13 cellular contexts compared by ENCODE assay signal in genomic region chr16:28136751-28137434, GRCh38.
DNase-seq lines count a peak whose midpoint lies in the region; ATAC-seq, FAIRE-seq and TF ChIP-seq lines count a peak whose summit lies in the region.
"Had no signal": no experiment of that assay in that cellular context is flagged by ENCODE, and none has a peak within 500 bp of the region (broad histone marks: within the 10 kb centered on the region; RNA-seq: fewer than 3 reads in every experiment).

No MANE protein-coding gene starts in this region.

- H3K4me1 ChIP-seq in IMR-90 (ENCODE audit: control insufficient read depth, insufficient read depth, low read length), result no peaks in the 10 kb centered on the region

- H3K27ac Mint-ChIP-seq in activated naive CD4-positive, alpha-beta T cell treated with anti-CD3 and anti-CD28 coated beads, Interleukin-2, amount 50 U/mL, for 72 hours, result peak overlapping the region; percentile 76 to 90

- no peak for FAIRE-seq in GM12892 (lab: Jason Lieb, UNC)
- FAIRE-seq: GM18507 had no signal

- WGBS in IMR-90 (ENCODE audit: extremely low coverage in 2 of 2, insufficient read length in 1 of 2), 2 experiments, result 94% methylated on average over 2 of the region's 6 CpGs; no CpG with 5 or more reads in 1 of the 2 experiments

- peaks cover 22 to 43% of the 10 kb centered on the region in 2 donors for H3K36me3 Mint-ChIP-seq in activated naive CD4-positive, alpha-beta T cell treated with anti-CD3 and anti-CD28 coated beads, Interleukin-2, amount 50 U/mL, for 72 hours

- H3K56ac ChIP-seq in IMR-90 (ENCODE audit: extremely low read depth, insufficient read depth, low read length), result no peak overlapping the region

- H3K27ac ChIP-seq in IMR-90 (ENCODE audit: insufficient read depth, low read length), result no peak overlapping the region
- H3K27ac ChIP-seq: GM23248, ovary had no signal

- H2AK5ac ChIP-seq in IMR-90 (ENCODE audit: low read depth, low read length), result no peak overlapping the region

- H3K9me3 ChIP-seq in IMR-90 (ENCODE audit: control insufficient read depth, insufficient read depth, low read length), result no peaks in the 10 kb centered on the region
- H3K9me3 ChIP-seq: heart left ventricle, ovary had no signal

- no peaks in the 10 kb centered on the region for H3K9me3 Mint-ChIP-seq in activated naive CD4-positive, alpha-beta T cell treated with anti-CD3 and anti-CD28 coated beads, Interleukin-2, amount 50 U/mL, for 72 hours

- H3K79me1 ChIP-seq in IMR-90 (ENCODE audit: low read depth in 1 of 2, low read length in 2 of 2), result peaks cover 38 to 56% of the 10 kb centered on the region in 2 experiments

- no peak overlapping the region for H2BK20ac ChIP-seq in IMR-90 (ENCODE audit: low read depth, low read length)

- H2AK9ac ChIP-seq in IMR-90 (replicated peaks; ENCODE audit: low read depth, low read length, poor library complexity), result no peak overlapping the region

- H4K5ac ChIP-seq in IMR-90 (ENCODE audit: low read depth, low read length), result no peak overlapping the region

- no peak overlapping the region for H2BK15ac ChIP-seq in IMR-90 (ENCODE audit: low read depth, low read length)

- no peak for TF ChIP-seq RAD21 in IMR-90 (IDR thresholded peaks at IDR 0.05; ENCODE audit: low read length)

- no peak overlapping the region for H3K14ac ChIP-seq in IMR-90 (replicated peaks; ENCODE audit: low read depth, low read length)

- TF ChIP-seq CTCF in AG09309 (IDR thresholded peaks at IDR 0.05; ENCODE audit: control insufficient read depth, insufficient read depth, low read depth, low read length, missing control alignments) (peak; percentile 4), IMR-90 (conservative IDR thresholded peaks at IDR 0.05; ENCODE audit: low read depth, low read length) (no peak)

- DNase-seq in AG09309 (ENCODE audit: low read depth), result no peak
- DNase-seq in IMR-90, result no peak
- no peak for DNase-seq in activated naive CD4-positive, alpha-beta T cell treated with anti-CD3 and anti-CD28 coated beads, Interleukin-2, amount 50 U/mL, for 72 hours (ENCODE audit: low spot score in 2 of 2)
- DNase-seq in hippocampal formation (lab: John Stamatoyannopoulos, UW), result peak; percentile 19 to 35
- DNase-seq in SIG-M5 (lab: John Stamatoyannopoulos, UW), result no peak
- DNase-seq in GM12892 (ENCODE audit: insufficient read length), result no peak
- no peak for DNase-seq in ecto neural progenitor cell (ENCODE audit: low spot score)
- DNase-seq: GM23248, heart left ventricle, NCI-H2107, ovary had no signal

- no peak overlapping the region for H4K8ac ChIP-seq in IMR-90 (ENCODE audit: low read depth in 2 of 2, low read length in 2 of 2)

- no peak overlapping the region for H3K4me2 ChIP-seq in IMR-90 (ENCODE audit: low read depth, low read length)

- H3K9me1 ChIP-seq in IMR-90 (ENCODE audit: insufficient read depth, low read length), result peaks cover 16% of the 10 kb centered on the region

- intact Hi-C loops in IMR-90 (cut with micrococcal nuclease), result no loop called here

- no peak overlapping the region for H3K23ac ChIP-seq in IMR-90 (ENCODE audit: low read depth, low read length)

- no peak overlapping the region for H3K4ac ChIP-seq in IMR-90 (ENCODE audit: low read depth, low read length)

- CTCF ChIA-PET in IMR-90 (lab: Yijun Ruan, JAX), result interaction anchor here (0.6 kb wide), 1 partner anchor 8 kb away, joined by 3 read pairs; no protein-coding TSS in a partner anchor

- H3K9ac ChIP-seq in IMR-90 (ENCODE audit: low read depth, low read length), result no peak overlapping the region
- H3K9ac ChIP-seq: GM23248 had no signal

- dilution Hi-C loops in IMR-90 (cut with HindIII; ENCODE audit: low sequenced_read_pairs, unreplicated experiment), result no loop called here

- no peak overlapping the region for H4K91ac ChIP-seq in IMR-90 (ENCODE audit: insufficient read depth, low read depth, low read length)

- POLR2A ChIA-PET in IMR-90 (lab: Charles Lee; ENCODE audit: unreplicated experiment), result no interaction called here

- no peak overlapping the region for H2AFZ ChIP-seq in IMR-90 (replicated peaks; ENCODE audit: low read length, poor library complexity)
- H2AFZ ChIP-seq: GM23248 had no signal

- H3K4me3 ChIP-seq in AG09309 (ENCODE audit: control insufficient read depth, low read depth, low read length) (no peak overlapping the region), IMR-90 (ENCODE audit: insufficient read depth, low read depth, low read length) (no peak overlapping the region)
- H3K4me3 ChIP-seq: GM23248, heart left ventricle, ovary had no signal

- no peak; the same call in 1 of the 2 replicates for ATAC-seq in IMR-90 (ENCODE audit: low read depth)
- no peak for ATAC-seq in activated naive CD4-positive, alpha-beta T cell treated with anti-CD3 and anti-CD28 coated beads, Interleukin-2, amount 50 U/mL, for 72 hours
- ATAC-seq in GM21360 (IDR thresholded peaks at IDR 0.05; ENCODE audit: unreplicated experiment), result no peak
- ATAC-seq: heart left ventricle had no signal

- no TSS peak for BruUV-seq in IMR-90 (replicated peaks; lab: Mats Ljungman, UMichigan)

- peaks cover 46% of the 10 kb centered on the region for H3K36me3 ChIP-seq in IMR-90 (ENCODE audit: control insufficient read depth, insufficient read depth, low read length)
- H3K36me3 ChIP-seq: ovary had no signal

- no peaks in the 10 kb centered on the region for H3K27me3 ChIP-seq in IMR-90 (ENCODE audit: control insufficient read depth, insufficient read depth, low read length)
- H3K27me3 ChIP-seq: heart left ventricle, ovary had no signal

- in situ Hi-C loops in IMR-90 (cut with MboI; ENCODE audit: low sequenced_read_pairs), result no loop called here

- H3K18ac ChIP-seq in IMR-90 (ENCODE audit: low read depth, low read length), result no peak overlapping the region

- H2BK120ac ChIP-seq in IMR-90 (ENCODE audit: low read depth, low read length), result no peak overlapping the region

- TF ChIP-seq POLR2A in IMR-90 (IDR thresholded peaks at IDR 0.05; ENCODE audit: low read depth, low read length) (no peak), GM12892 (IDR thresholded peaks at IDR 0.05; ENCODE audit: low read depth, low read length) (no peak)

- H4K20me1 ChIP-seq in IMR-90 (ENCODE audit: insufficient read depth, low read length), result peaks cover 17% of the 10 kb centered on the region; the same call in 1 of the 2 replicates

- peak overlapping the region; percentile 30 for H2BK5ac ChIP-seq in IMR-90 (ENCODE audit: low read depth, low read length, poor library complexity, severe bottlenecking)

TF ChIP-seq in IMR-90, 13 proteins besides CTCF, POLR2A, EP300 and RAD21:
- TF ChIP-seq BHLHE40 (IDR thresholded peaks at IDR 0.05; ENCODE audit: low read depth, low read length) (no peak), CHD1 (IDR thresholded peaks at IDR 0.05; ENCODE audit: low read depth, low read length) (no peak), MAFK (IDR thresholded peaks at IDR 0.05; ENCODE audit: low read depth, low read length) (no peak), SMC3 (IDR thresholded peaks at IDR 0.05; ENCODE audit: low read depth, low read length) (no peak), MXI1 (IDR thresholded peaks at IDR 0.05; ENCODE audit: borderline replicate concordance, low read depth, low read length) (no peak), CEBPB (IDR thresholded peaks at IDR 0.05; ENCODE audit: low read depth, low read length) (no peak), RCOR1 (IDR thresholded peaks at IDR 0.05; ENCODE audit: insufficient replicate concordance, low read length) (no peak), NFE2L2 (IDR thresholded peaks at IDR 0.05; ENCODE audit: low read depth, low read length) (no peak), MAZ (IDR thresholded peaks at IDR 0.05; ENCODE audit: borderline replicate concordance, low read depth, low read length) (no peak), USF2 (IDR thresholded peaks at IDR 0.05; ENCODE audit: low read depth, low read length) (no peak), FOS (IDR thresholded peaks at IDR 0.05; ENCODE audit: low read depth, low read length) (no peak), ELK1 (IDR thresholded peaks at IDR 0.05; ENCODE audit: borderline replicate concordance, low read depth, low read length) (no peak), RFX5 (IDR thresholded peaks at IDR 0.05; ENCODE audit: low read depth, low read length) (no peak)

Comparison
In these comparisons a context has a peak if more than half of its experiments do, and no peak if none do; other contexts are left out.
1. DNase-seq: peak in hippocampal formation (2 of 2); none in AG09309 (single experiment), IMR-90 (single experiment), activated naive CD4-positive, alpha-beta T cell treated with anti-CD3 and anti-CD28 coated beads, Interleukin-2, amount 50 U/mL, for 72 hours (0 of 2), SIG-M5 (single experiment), GM12892 (single experiment) and ecto neural progenitor cell (single experiment).